In the genomic region with DNA sequence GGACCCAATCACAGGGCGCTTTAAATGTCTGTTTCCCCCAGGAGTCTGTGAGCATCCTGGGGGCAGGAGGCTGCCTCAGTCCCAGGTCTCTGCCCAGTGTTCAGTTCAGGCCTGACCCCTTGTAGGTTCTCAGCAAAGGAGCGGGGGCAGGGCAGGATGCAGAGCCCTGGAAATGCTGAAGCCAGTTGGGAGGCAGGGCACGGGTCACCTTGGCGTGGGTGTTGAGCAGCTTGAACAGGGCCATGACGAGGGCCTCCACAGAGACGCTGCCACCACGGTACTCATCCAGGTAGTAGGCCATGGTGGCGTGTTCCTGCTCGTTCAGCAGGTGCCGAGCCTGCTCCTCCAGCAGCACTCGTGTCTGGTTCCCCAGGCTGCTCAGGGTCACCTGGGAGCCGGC, we compare ENCODE assay signal across 14 cellular contexts. TPM values are rescaled to one million over a fixed set of nuclear protein-coding genes. Genes with fewer than 3 reads are reported as not detected.
DNase-seq lines count a peak whose midpoint lies in the region; ATAC-seq and TF ChIP-seq lines count a peak whose summit lies in the region.
"Had no signal": no experiment of that assay in that cellular context is flagged by ENCODE, and none has a peak within 500 bp of the region (broad histone marks: within the 10 kb centered on the region; RNA-seq: fewer than 3 reads in every experiment).

No MANE protein-coding gene starts in this region.

- no peak overlapping the region for H3K23ac ChIP-seq in neuronal stem cell (ENCODE audit: low read depth, low read length, poor library complexity)

- no peak overlapping the region for H2AK5ac ChIP-seq in neuronal stem cell (ENCODE audit: low read depth, low read length)

- H4K8ac ChIP-seq in neuronal stem cell (ENCODE audit: low read depth, low read length): no peak overlapping the region

- no peak overlapping the region for H4K91ac ChIP-seq in neuronal stem cell (ENCODE audit: low read depth, low read length, poor library complexity)

- H3K4ac ChIP-seq in neuronal stem cell (ENCODE audit: low read length): no peak overlapping the region

- H2BK15ac ChIP-seq in neuronal stem cell (ENCODE audit: low read length): no peak overlapping the region

- WGBS in neuronal stem cell (ENCODE audit: extremely low coverage in 2 of 2, insufficient read length in 2 of 2, insufficient replicate concordance in 1 of 2), 2 donors: no CpG with 5 or more reads among the region's 12 CpGs

- peak overlapping the region; percentile 61 for H3K9ac ChIP-seq in neuronal stem cell (ENCODE audit: low read depth, low read length, poor library complexity)

- H2BK120ac ChIP-seq in neuronal stem cell (ENCODE audit: low read depth, low read length): no peak overlapping the region

- no peak overlapping the region for H3K14ac ChIP-seq in neuronal stem cell (ENCODE audit: low read length)

- no peak overlapping the region for H2AFZ ChIP-seq in neuronal stem cell (ENCODE audit: low read length)
- H2AFZ ChIP-seq: GM23338 had no signal

- TF ChIP-seq CTCF in chondrocyte (IDR thresholded peaks at IDR 0.05) (no peak), upper lobe of right lung (IDR thresholded peaks at IDR 0.05) (no peak)

- H3K4me1 ChIP-seq in neuronal stem cell (ENCODE audit: control insufficient read depth in 2 of 2, insufficient read depth in 1 of 2, low read depth in 1 of 2, low read length in 2 of 2): no peaks in the 10 kb centered on the region
- no peaks in the 10 kb centered on the region for H3K4me1 ChIP-seq in upper lobe of right lung

- no peaks in the 10 kb centered on the region for H3K27me3 ChIP-seq in neuronal stem cell (ENCODE audit: control insufficient read depth in 3 of 3, insufficient read depth in 3 of 3, low read depth in 1 of 3, low read length in 3 of 3)
- no peaks in the 10 kb centered on the region for H3K27me3 ChIP-seq in upper lobe of right lung
- no peaks in the 10 kb centered on the region for H3K27me3 ChIP-seq in MG63

- no peak overlapping the region for H3K18ac ChIP-seq in neuronal stem cell (ENCODE audit: low read length)

- no peak overlapping the region for H3K4me3 Mint-ChIP-seq in chondrocyte (ENCODE audit: unreplicated experiment)
- H3K4me3 Mint-ChIP-seq: B cell; CD4-positive, alpha-beta T cell; GM23338; H9 had no signal

- ATAC-seq in upper lobe of right lung (no peak), GM19397 (IDR thresholded peaks at IDR 0.05; ENCODE audit: unreplicated experiment) (no peak)
- ATAC-seq: GM23338 had no signal

- H3K9me3 ChIP-seq in neuronal stem cell (replicated peaks in 1 of 2; ENCODE audit: control insufficient read depth in 2 of 2, insufficient read depth in 1 of 2, low read depth in 1 of 2, low read length in 2 of 2) (no peaks in the 10 kb centered on the region), upper lobe of right lung (no peaks in the 10 kb centered on the region), MG63 (no peaks in the 10 kb centered on the region)

- H3K4me3 ChIP-seq in neuronal stem cell (ENCODE audit: low read length in 2 of 2) (no peak overlapping the region), upper lobe of right lung (no peak overlapping the region), MG63 (no peak overlapping the region)
- H3K4me3 ChIP-seq: GM23338 had no signal

- H3K27me3 Mint-ChIP-seq in chondrocyte (ENCODE audit: low read depth): no peaks in the 10 kb centered on the region
- H3K27me3 Mint-ChIP-seq: B cell; CD4-positive, alpha-beta T cell had no signal

- no peak overlapping the region for H2BK5ac ChIP-seq in neuronal stem cell (ENCODE audit: low read length)

- no peaks in the 10 kb centered on the region for H3K36me3 ChIP-seq in neuronal stem cell (replicated peaks in 1 of 2; ENCODE audit: control insufficient read depth in 2 of 2, insufficient read depth in 2 of 2, low read length in 2 of 2)
- no peaks in the 10 kb centered on the region for H3K36me3 ChIP-seq in upper lobe of right lung
- H3K36me3 ChIP-seq in MG63: no peaks in the 10 kb centered on the region

- intact Hi-C loops in upper lobe of right lung (cut with DNase I): no loop called here

- no peak overlapping the region for H2BK12ac ChIP-seq in neuronal stem cell (ENCODE audit: low read length)

- H3K27ac Mint-ChIP-seq in chondrocyte (ENCODE audit: unreplicated experiment): no peak overlapping the region
- H3K27ac Mint-ChIP-seq: B cell; CD4-positive, alpha-beta T cell; GM23338 had no signal

- no peak overlapping the region for H3K4me2 ChIP-seq in neuronal stem cell (ENCODE audit: insufficient read depth, low read length, poor library complexity, severe bottlenecking)
- H3K4me2 ChIP-seq: GM23338 had no signal

- H3K36me3 Mint-ChIP-seq in chondrocyte (ENCODE audit: low read depth): peaks cover 5% of the 10 kb centered on the region

- H3K27ac ChIP-seq in neuronal stem cell (replicated peaks; ENCODE audit: low read length): no peak overlapping the region
- no peak overlapping the region for H3K27ac ChIP-seq in upper lobe of right lung

- H3K9me3 Mint-ChIP-seq in chondrocyte (ENCODE audit: low read depth): no peaks in the 10 kb centered on the region
- H3K9me3 Mint-ChIP-seq: CD4-positive, alpha-beta T cell; GM23338; H9 had no signal

- H3K79me1 ChIP-seq in neuronal stem cell (ENCODE audit: low read depth, low read length): no peaks in the 10 kb centered on the region

- peak; percentile 61 for DNase-seq in activated effector memory CD4-positive, alpha-beta T cell treated with anti-CD3 and anti-CD28 coated beads, Interleukin-2, amount 50 U/mL, for 16 hours
- no peak for DNase-seq in activated effector memory CD4-positive, alpha-beta T cell treated with Interleukin-2 at 50 U/mL for 16 hours
- DNase-seq in chondrocyte (ENCODE audit: low spot score): peak; percentile 69
- no peak for DNase-seq in neuronal stem cell (ENCODE audit: low spot score)
- DNase-seq in upper lobe of right lung: peak; percentile 46
- DNase-seq in MG63: no peak
- DNase-seq: C1 segment of cervical spinal cord; Calu3; CD4-positive, alpha-beta T cell; DMS79; H9 had no signal

- peaks cover 5% of the 10 kb centered on the region for H3K4me1 Mint-ChIP-seq in chondrocyte (ENCODE audit: low read depth)
- H3K4me1 Mint-ChIP-seq: B cell had no signal

RNA-seq across cellular contexts. Expression of a gene that starts 36.3 kb away (rescaled TPM):
- 19.1 to 43.1 TPM (median 43.0 TPM) in 3 replicates for total RNA-seq in chondrocyte
- polyA plus RNA-seq in neuronal stem cell (2013, experiment 1 of 2): 13.9 TPM
- polyA plus RNA-seq in neuronal stem cell (2013, experiment 2 of 2): 13.8 TPM
- 54.7 TPM for total RNA-seq in upper lobe of right lung
- 0.17 and 1.4 TPM in 2 replicates for total RNA-seq in MG63 (2014; rRNA removed; shearing (Covaris generic); ENCODE audit: low replicate concordance)

Comparison
In these comparisons a context has a peak if more than half of its experiments do, and no peak if none do; other contexts are left out.
1. DNase-seq: peak in activated effector memory CD4-positive, alpha-beta T cell treated with anti-CD3 and anti-CD28 coated beads, Interleukin-2, amount 50 U/mL, for 16 hours (single experiment), chondrocyte (single experiment) and upper lobe of right lung (single experiment); none in activated effector memory CD4-positive, alpha-beta T cell treated with Interleukin-2 at 50 U/mL for 16 hours (single experiment), neuronal stem cell (single experiment) and MG63 (single experiment).